37 cellular contexts compared by ENCODE assay signal in the genomic region with DNA sequence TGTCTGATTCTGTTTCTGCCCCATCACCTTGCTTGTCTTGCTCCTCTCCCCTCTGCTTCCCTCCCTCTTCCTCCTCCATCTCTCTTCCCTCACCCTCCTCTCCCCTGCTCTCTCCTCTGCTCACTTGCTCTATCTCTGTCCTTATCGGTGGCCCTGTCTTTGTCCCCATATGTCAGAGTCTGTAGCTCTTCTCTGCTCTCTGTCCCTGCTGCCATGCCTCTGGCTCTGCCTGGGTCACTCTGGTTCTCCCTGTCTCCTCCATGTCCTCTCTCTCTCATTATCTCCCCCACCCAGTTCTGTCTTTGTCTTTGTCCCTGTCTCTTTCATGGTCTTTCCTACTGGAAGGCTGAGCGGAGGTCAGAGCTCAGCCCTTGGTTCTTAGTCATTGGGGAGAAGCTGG.
A peak's percentile ranks its signal among the peaks of the same experiment; 100 is the strongest.
DNase-seq lines count a peak whose midpoint lies in the region; ATAC-seq, FAIRE-seq and TF ChIP-seq lines count a peak whose summit lies in the region.
"Had no signal": no experiment of that assay in that cellular context is flagged by ENCODE, and none has a peak within 500 bp of the region (broad histone marks: within the 10 kb centered on the region; RNA-seq: fewer than 3 reads in every experiment).

No MANE protein-coding gene starts in this region.

- H2BK12ac ChIP-seq in H9 (ENCODE audit: insufficient read length, low read depth, low read length), result no peak overlapping the region

- no peaks in the 10 kb centered on the region for H3K79me2 ChIP-seq in H9 (ENCODE audit: insufficient read depth, low read length)

- H2AFZ ChIP-seq in H9 (ENCODE audit: low read length), result no peak overlapping the region

- H3K4me3 Mint-ChIP-seq in H9 (no peak overlapping the region), T-helper 17 cell (no peak overlapping the region), glutamatergic neuron (ENCODE audit: unreplicated experiment) (no peak overlapping the region)
- H3K4me3 Mint-ChIP-seq: B cell; CD14-positive monocyte; CD4-positive, alpha-beta memory T cell; CD4-positive, alpha-beta T cell; CD4-positive, CD25-positive, alpha-beta regulatory T cell; CD8-positive, alpha-beta memory T cell; CD8-positive, alpha-beta T cell had no signal

- H3K14ac ChIP-seq in H9 (ENCODE audit: insufficient read depth, low read length), result peak overlapping the region; percentile 5; the same call in 1 of the 2 replicates

- H2BK20ac ChIP-seq in H9 (ENCODE audit: low read depth, low read length, poor library complexity, severe bottlenecking), result no peak overlapping the region

- H3K27ac Mint-ChIP-seq in H9 (peak overlapping the region in 1 of 3 experiments; percentile 11; a peak in 1 of 7 replicates), T-helper 17 cell (peak overlapping the region; percentile 3), glutamatergic neuron (ENCODE audit: unreplicated experiment) (peak overlapping the region; percentile 24)
- H3K27ac Mint-ChIP-seq: B cell; CD4-positive, alpha-beta T cell; CD4-positive, CD25-positive, alpha-beta regulatory T cell; CD8-positive, alpha-beta memory T cell; CD8-positive, alpha-beta T cell had no signal

- no peak for TF ChIP-seq POLR2A in GM18505 (IDR thresholded peaks at IDR 0.05; ENCODE audit: borderline replicate concordance, extremely low read depth, insufficient read depth, insufficient read length)

- no peak overlapping the region for H3K9ac ChIP-seq in H9 (ENCODE audit: extremely low read depth, insufficient read length, low read length)
- H3K9ac ChIP-seq: BLaER1; BLaER1 treated with 17β-estradiol and CSF1 and Interleukin-3, amounts not matched to agents 10 nM and 100 nM had no signal

- FAIRE-seq in bronchial epithelial cell (lab: Jason Lieb, UNC), result peak; percentile 47
- FAIRE-seq: A204.1, A549, D721Med had no signal

- no peaks in the 10 kb centered on the region for H3K27me3 ChIP-seq in H9 (ENCODE audit: insufficient read depth, low read length)
- peaks cover 6% of the 10 kb centered on the region for H3K27me3 ChIP-seq in bronchial epithelial cell (ENCODE audit: control insufficient read depth, insufficient read depth, low read length)
- H3K27me3 ChIP-seq: BE2C; BLaER1; BLaER1 treated with 17β-estradiol and CSF1 and Interleukin-3, amounts not matched to agents 10 nM and 100 nM had no signal

- H3K56ac ChIP-seq in H9 (ENCODE audit: insufficient read length, low read depth, low read length), result no peak overlapping the region

- H3K9me3 ChIP-seq in H9 (ENCODE audit: control insufficient read depth, low read depth, low read length) (no peaks in the 10 kb centered on the region), T-helper 17 cell (ENCODE audit: control insufficient read depth, low read length, poor library complexity, severe bottlenecking) (no peaks in the 10 kb centered on the region)
- H3K9me3 ChIP-seq: A549, BE2C, BLaER1, Caco-2 had no signal

- no peak for DNase-seq in H9
- DNase-seq in T-helper 17 cell, result no peak
- no peak for DNase-seq in bronchial epithelial cell (ENCODE audit: low read depth)
- DNase-seq in glutamatergic neuron, result no peak
- no peak for DNase-seq in hippocampal formation (lab: John Stamatoyannopoulos, UW)
- no peak for DNase-seq in cardiac septum (ENCODE audit: low spot score)
- DNase-seq in GDM1 (lab: John Stamatoyannopoulos, UW), result no peak
- DNase-seq: 8988T; ACHN; AML-193; BE2C; C1 segment of cervical spinal cord; Caco-2; Calu3; CD4-positive, alpha-beta memory T cell; CD4-positive, alpha-beta T cell; CD4-positive, CD25-positive, alpha-beta regulatory T cell; CD8-positive, alpha-beta memory T cell; CD8-positive, alpha-beta T cell; COR-L47; DMS 273 treated with DMSO at 0.1 percent for 48 hours; DMS153; DMS53; DMS79; DMS79 treated with DMSO at 0.1 percent for 48 hours; DND-41; EL had no signal

- H4K91ac ChIP-seq in H9 (ENCODE audit: insufficient read length, low read depth, low read length), result no peak overlapping the region

- TF ChIP-seq CTCF in H9 (conservative IDR thresholded peaks at IDR 0.05) (no peak), bronchial epithelial cell (IDR thresholded peaks at IDR 0.05; ENCODE audit: insufficient read depth, low read length, severe bottlenecking) (no peak), glutamatergic neuron (IDR thresholded peaks at IDR 0.05; ENCODE audit: partially characterized antibody, unreplicated experiment) (no peak)

- H3K27me3 Mint-ChIP-seq in H9 (ENCODE audit: low read depth), result peaks cover 6% of the 10 kb centered on the region
- H3K27me3 Mint-ChIP-seq in T-helper 17 cell, result peaks cover 51% of the 10 kb centered on the region
- H3K27me3 Mint-ChIP-seq in glutamatergic neuron (ENCODE audit: unreplicated experiment), result peaks cover 3% of the 10 kb centered on the region

- H3K27ac ChIP-seq in H9 (ENCODE audit: insufficient read length, low read depth, low read length), result no peak overlapping the region
- H3K27ac ChIP-seq: 22Rv1; A549; BLaER1; BLaER1 treated with 17β-estradiol and CSF1 and Interleukin-3, amounts not matched to agents 10 nM and 100 nM; C4-2B had no signal

- H3K36me3 ChIP-seq in bronchial epithelial cell (ENCODE audit: control insufficient read depth, insufficient read depth, low read length), result no peaks in the 10 kb centered on the region
- H3K36me3 ChIP-seq: BE2C; BLaER1; BLaER1 treated with 17β-estradiol and CSF1 and Interleukin-3, amounts not matched to agents 10 nM and 100 nM had no signal

- no peaks in the 10 kb centered on the region for H3K79me1 ChIP-seq in H9 (ENCODE audit: insufficient read depth, low read depth, low read length, poor library complexity, severe bottlenecking)

- intact Hi-C loops in cardiac septum (cut with DNase I), result no loop called here

- no peak overlapping the region for H3K4me2 ChIP-seq in H9 (ENCODE audit: insufficient read depth, insufficient read length, low read length)
- H3K4me2 ChIP-seq: A549; BLaER1; BLaER1 treated with 17β-estradiol and CSF1 and Interleukin-3, amounts not matched to agents 10 nM and 100 nM had no signal

- no peak overlapping the region for H3K23ac ChIP-seq in H9 (ENCODE audit: insufficient read length, low read depth, low read length)

- H3K18ac ChIP-seq in H9 (ENCODE audit: insufficient read length, low read depth, low read length), result no peak overlapping the region

- H3K4me1 Mint-ChIP-seq in H9, result 0 out of 4 replicates have a peak, but pooled peaks cover 0 to 3% of the 10 kb centered on the region in 2 experiments
- H3K4me1 Mint-ChIP-seq in T-helper 17 cell, result no peaks in the 10 kb centered on the region
- H3K4me1 Mint-ChIP-seq in glutamatergic neuron (ENCODE audit: low read depth, unreplicated experiment), result no peaks in the 10 kb centered on the region
- H3K4me1 Mint-ChIP-seq: B cell; CD14-positive monocyte; CD4-positive, CD25-positive, alpha-beta regulatory T cell; CD8-positive, alpha-beta memory T cell had no signal

- ATAC-seq in T-helper 17 cell (no peak), GM18505 (IDR thresholded peaks at IDR 0.05; ENCODE audit: unreplicated experiment) (no peak)
- ATAC-seq: A549; CD8-positive, alpha-beta T cell had no signal

- no peak overlapping the region for H3K4ac ChIP-seq in H9 (ENCODE audit: low read depth, low read length)

- H4K20me1 ChIP-seq in H9 (ENCODE audit: control insufficient read depth, insufficient read depth, insufficient read length), result no peaks in the 10 kb centered on the region
- H4K20me1 ChIP-seq: BLaER1; BLaER1 treated with 17β-estradiol and CSF1 and Interleukin-3, amounts not matched to agents 10 nM and 100 nM had no signal

- H3K36me3 Mint-ChIP-seq in H9 (ENCODE audit: insufficient read depth in 1 of 3, low read depth in 3 of 3), result no peaks in the 10 kb centered on the region
- H3K36me3 Mint-ChIP-seq in T-helper 17 cell (ENCODE audit: low read depth), result no peaks in the 10 kb centered on the region
- H3K36me3 Mint-ChIP-seq in glutamatergic neuron (ENCODE audit: unreplicated experiment), result no peaks in the 10 kb centered on the region
- H3K36me3 Mint-ChIP-seq: CD14-positive monocyte; CD4-positive, alpha-beta memory T cell; CD4-positive, CD25-positive, alpha-beta regulatory T cell; CD8-positive, alpha-beta memory T cell; CD8-positive, alpha-beta T cell had no signal

- no peak overlapping the region for H2AK5ac ChIP-seq in H9 (ENCODE audit: insufficient read length, low read length)

- no peak overlapping the region for H2BK120ac ChIP-seq in H9 (ENCODE audit: low read depth, low read length, poor library complexity, severe bottlenecking)

- no CpG with 5 or more reads among the region's 2 CpGs for WGBS in H9 (ENCODE audit: extremely low coverage, insufficient read length, low lambda C conversion rate)

- no peaks in the 10 kb centered on the region; a peak in 1 of 5 replicates for H3K9me3 Mint-ChIP-seq in H9
- H3K9me3 Mint-ChIP-seq in glutamatergic neuron (ENCODE audit: unreplicated experiment), result peaks cover 3% of the 10 kb centered on the region
- H3K9me3 Mint-ChIP-seq: CD4-positive, alpha-beta memory T cell; CD4-positive, alpha-beta T cell; CD8-positive, alpha-beta memory T cell; CD8-positive, alpha-beta T cell had no signal

- no peak overlapping the region for H2BK15ac ChIP-seq in H9 (ENCODE audit: low read depth, low read length)

- H3K4me1 ChIP-seq in H9 (ENCODE audit: insufficient read depth, low read length), result no peaks in the 10 kb centered on the region
- H3K4me1 ChIP-seq: A549; BE2C; BLaER1; BLaER1 treated with 17β-estradiol and CSF1 and Interleukin-3, amounts not matched to agents 10 nM and 100 nM; Caco-2 had no signal

- H2BK5ac ChIP-seq in H9 (ENCODE audit: insufficient read length, low read length), result no peak overlapping the region

- no peak overlapping the region for H3T11ph ChIP-seq in H9 (ENCODE audit: low read length)

- H3K23me2 ChIP-seq in H9 (ENCODE audit: insufficient read length, low read depth, low read length, poor library complexity, severe bottlenecking), result no peaks in the 10 kb centered on the region

- no peak overlapping the region for H3K4me3 ChIP-seq in bronchial epithelial cell (ENCODE audit: low read depth, low read length)
- H3K4me3 ChIP-seq: A549; BLaER1; BLaER1 treated with 17β-estradiol and CSF1 and Interleukin-3, amounts not matched to agents 10 nM and 100 nM had no signal

- H4K5ac ChIP-seq in H9 (ENCODE audit: insufficient read length, low read depth, low read length), result no peak overlapping the region

- H4K8ac ChIP-seq in H9 (replicated peaks; ENCODE audit: insufficient read length, low read depth, low read length), result no peak overlapping the region
